ENCODE assay signal across 10 cellular contexts in the genomic region with DNA sequence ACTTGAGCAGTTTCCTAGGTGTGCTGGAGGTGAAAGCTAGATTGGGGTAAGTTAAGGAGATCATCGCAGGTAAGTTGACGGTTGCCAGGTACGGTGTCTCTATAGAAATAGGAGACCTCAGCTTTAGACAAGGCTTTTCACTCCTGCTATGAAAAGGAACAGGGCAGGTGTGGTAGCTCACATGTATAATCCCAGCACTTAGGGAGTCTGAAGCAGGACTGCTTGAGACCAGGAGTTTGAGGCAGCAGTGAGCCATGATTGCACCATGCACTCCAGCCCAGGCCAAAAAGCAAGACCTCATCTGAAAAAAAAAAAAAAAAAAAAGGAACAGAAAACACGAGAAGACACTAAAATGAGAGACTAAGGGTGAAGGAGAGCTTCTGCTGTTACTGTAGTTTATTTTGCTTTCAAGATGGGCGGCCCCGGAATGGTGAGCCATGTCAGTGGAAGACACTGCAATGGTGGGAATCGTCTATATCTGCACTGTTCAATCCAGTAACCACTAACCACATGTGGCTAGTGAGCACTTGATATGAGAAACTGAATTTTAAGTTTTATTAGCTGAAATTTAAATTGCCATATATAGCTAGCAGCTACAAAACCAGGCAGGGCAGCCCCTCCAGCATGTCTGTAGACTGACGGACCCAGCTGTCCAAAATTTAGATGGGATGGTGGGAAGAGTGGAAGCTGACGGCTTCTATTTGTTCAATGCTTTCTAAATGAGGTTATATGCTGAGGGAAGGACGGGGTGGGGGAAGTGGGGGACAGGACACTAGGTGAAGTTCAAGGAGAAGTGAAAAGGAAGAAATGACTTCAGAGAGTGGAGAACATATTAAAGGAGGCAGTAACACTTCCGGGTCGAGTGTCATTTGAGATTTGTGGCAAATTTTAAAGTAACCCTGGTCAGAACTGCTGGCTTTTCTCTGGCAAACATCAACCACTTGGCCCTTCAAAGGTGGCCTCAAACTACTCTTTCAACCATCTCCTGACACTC. TPM values are rescaled to one million over a fixed set of nuclear protein-coding genes. Genes with fewer than 3 reads are reported as not detected.
DNase-seq lines count a peak whose midpoint lies in the region; ATAC-seq, FAIRE-seq and TF ChIP-seq lines count a peak whose summit lies in the region.
"Had no signal": no experiment of that assay in that cellular context is flagged by ENCODE, and none has a peak within 500 bp of the region (broad histone marks: within the 10 kb centered on the region; RNA-seq: fewer than 3 reads in every experiment).

No MANE protein-coding gene starts in this region.

- 62% methylated on average over 11 of the region's 12 CpGs for WGBS in K562 (ENCODE audit: insufficient coverage, low coverage, missing lambda C conversion rate)

- H3K4me3 ChIP-seq in K562: no peak overlapping the region

- no peaks in the 10 kb centered on the region for H3K27me3 ChIP-seq in K562 (ENCODE audit: control insufficient read depth in 2 of 2, insufficient read depth in 2 of 2, low read length in 2 of 2)

- peak; percentile 47 for DNase-seq in GM10248 (ENCODE audit: extremely low spot score)
- no peak for DNase-seq in K562 (ENCODE audit: extremely low read depth in 1 of 4, low spot score in 3 of 4)
- DNase-seq in NCI-H510A (lab: John Stamatoyannopoulos, UW): no peak
- DNase-seq in anterior cingulate cortex (lab: John Stamatoyannopoulos, UW): no peak
- no peak for DNase-seq in hypothalamus (lab: John Stamatoyannopoulos, UW)
- DNase-seq: activated naive CD4-positive, alpha-beta T cell treated with anti-CD3 and anti-CD28 coated beads, Interleukin-2, amount 50 U/mL, for 16 hours; NCI-H1105 had no signal

- intact Hi-C loops in K562 (cut with micrococcal nuclease): no loop called here

- TF ChIP-seq CTCF in GM10248 (IDR thresholded peaks at IDR 0.05; ENCODE audit: control extremely low read depth, extremely low read depth, low read depth, missing control alignments): no peak
- TF ChIP-seq CTCF in K562 (IDR thresholded peaks at IDR 0.05 in 2 of 3, conservative IDR thresholded peaks at IDR 0.05 in 1 of 3; ENCODE audit: insufficient read depth in 2 of 3, low read depth in 1 of 3, low read length in 3 of 3): no peak

- FAIRE-seq in K562 (lab: Jason Lieb, UNC): no peak

- H2AFZ ChIP-seq in K562 (ENCODE audit: low read depth, low read length): no peak overlapping the region

- peaks cover 32% of the 10 kb centered on the region for H3K36me3 ChIP-seq in K562 (ENCODE audit: control insufficient read depth, insufficient read depth, low read length)

- in situ Hi-C loops in K562 (cut with MboI): no loop called here

- peak overlapping the region; percentile 41; the same call in 2 of the 3 replicates for H3K27ac ChIP-seq in K562 (ENCODE audit: extremely low read depth, low read depth, low read length)

- no peak overlapping the region; the same call in 1 of the 2 replicates for H3K4me2 ChIP-seq in K562 (ENCODE audit: insufficient read depth, low read length)

- TF ChIP-seq RAD21 in K562 (CRISPR knock-in tag; conservative IDR thresholded peaks at IDR 0.05 in 1 of 2, IDR thresholded peaks at IDR 0.05 in 1 of 2): no peak

- peak; percentile 57 for ATAC-seq in GM19351 (IDR thresholded peaks at IDR 0.05; ENCODE audit: unreplicated experiment)
- ATAC-seq in HG03159 (IDR thresholded peaks at IDR 0.05; ENCODE audit: unreplicated experiment): peak; percentile 58
- 0 out of 3 replicates have a peak, but pooled peaks have one; percentile 9 for ATAC-seq in K562
- no peak for ATAC-seq in HG03457 (IDR thresholded peaks at IDR 0.05; ENCODE audit: unreplicated experiment)

- peaks cover 100% of the 10 kb centered on the region for H3K79me2 ChIP-seq in K562 (ENCODE audit: control insufficient read depth, insufficient read depth, low read length)

- CTCF ChIA-PET in GM10248 (lab: Yijun Ruan, JAX): interaction anchor here (0.9 to 2.0 kb wide), 6 partner anchors 9 to 131 kb away, joined by 3 to 6 read pairs (median 4); a partner anchor contains a TSS
- CTCF ChIA-PET in K562 (lab: Yijun Ruan, JAX; ENCODE audit: low intra/inter-chr PET ratio): no interaction called here

- H3K9ac ChIP-seq in K562 (ENCODE audit: insufficient read depth in 1 of 2, low read depth in 2 of 2, low read length in 2 of 2): 0 out of 4 replicates have a peak overlapping the region, but pooled peaks of 1 of the 2 experiments have one; percentile 39

- no peaks in the 10 kb centered on the region for H3K9me3 ChIP-seq in K562 (replicated peaks; ENCODE audit: control insufficient read depth, insufficient read depth, low read depth, low read length)

- H3K4me1 ChIP-seq in K562 (replicated peaks in 1 of 2; ENCODE audit: control insufficient read depth in 2 of 2, insufficient read depth in 2 of 2, low read length in 2 of 2): peaks cover 19 to 59% of the 10 kb centered on the region in 2 experiments

- no TSS peak for BruUV-seq in K562 (replicated peaks; lab: Mats Ljungman, UMichigan)

- POLR2A ChIA-PET in GM10248 (lab: Yijun Ruan, JAX): interaction anchor here (0.6 to 1.9 kb wide), 3 partner anchors 13 to 28 kb away, joined by 3 to 7 read pairs (median 4); no protein-coding TSS in a partner anchor
- POLR2A ChIA-PET in K562 (lab: Yijun Ruan, JAX): interaction anchor here (0.7 to 4.3 kb wide), 9 partner anchors 8 to 357 kb away, joined by 3 to 18 read pairs (median 3); no protein-coding TSS in a partner anchor

- TF ChIP-seq POLR2A in K562 (conservative IDR thresholded peaks at IDR 0.05): no peak

- H3K9me1 ChIP-seq in K562 (ENCODE audit: control insufficient read depth, insufficient read depth, low read length): no peaks in the 10 kb centered on the region

- TF ChIP-seq EP300 in K562 (IDR thresholded peaks at IDR 0.05; ENCODE audit: low read length): no peak

- H4K20me1 ChIP-seq in K562 (replicated peaks; ENCODE audit: control insufficient read depth, insufficient read depth, low read length): no peaks in the 10 kb centered on the region; the same call in 1 of the 2 replicates

TF ChIP-seq in K562, 482 proteins besides CTCF, POLR2A, EP300 and RAD21:
- peak; percentile 73 for TF ChIP-seq GABPB1 (CRISPR knock-in tag; IDR thresholded peaks at IDR 0.05)
- TF ChIP-seq RBM15 (IDR thresholded peaks at IDR 0.05; ENCODE audit: insufficient read depth, low read length): no peak
- TF ChIP-seq NR2C2 (CRISPR knock-in tag; IDR thresholded peaks at IDR 0.05): peak; percentile 66; the same call in 1 of the 2 replicates
- TF ChIP-seq NR2C2 (tag; IDR thresholded peaks at IDR 0.05): peak; percentile 82
- TF ChIP-seq CEBPG (CRISPR knock-in tag; IDR thresholded peaks at IDR 0.05): peak; percentile 41; the same call in 1 of the 2 replicates
- no peak for TF ChIP-seq CEBPG (tag; conservative IDR thresholded peaks at IDR 0.05 in 1 of 2, IDR thresholded peaks at IDR 0.05 in 1 of 2)
- TF ChIP-seq NR2C1 (IDR thresholded peaks at IDR 0.05): peak; percentile 93
- peak; percentile 90 for TF ChIP-seq NR2C1 (tag; IDR thresholded peaks at IDR 0.05)
- TF ChIP-seq, protein P1, sequence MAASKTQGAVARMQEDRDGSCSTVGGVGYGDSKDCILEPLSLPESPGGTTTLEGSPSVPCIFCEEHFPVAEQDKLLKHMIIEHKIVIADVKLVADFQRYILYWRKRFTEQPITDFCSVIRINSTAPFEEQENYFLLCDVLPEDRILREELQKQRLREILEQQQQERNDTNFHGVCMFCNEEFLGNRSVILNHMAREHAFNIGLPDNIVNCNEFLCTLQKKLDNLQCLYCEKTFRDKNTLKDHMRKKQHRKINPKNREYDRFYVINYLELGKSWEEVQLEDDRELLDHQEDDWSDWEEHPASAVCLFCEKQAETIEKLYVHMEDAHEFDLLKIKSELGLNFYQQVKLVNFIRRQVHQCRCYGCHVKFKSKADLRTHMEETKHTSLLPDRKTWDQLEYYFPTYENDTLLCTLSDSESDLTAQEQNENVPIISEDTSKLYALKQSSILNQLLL (CRISPR knock-in tag; IDR thresholded peaks at IDR 0.05; ENCODE audit: borderline replicate concordance): no peak
- TF ChIP-seq, protein P2, sequence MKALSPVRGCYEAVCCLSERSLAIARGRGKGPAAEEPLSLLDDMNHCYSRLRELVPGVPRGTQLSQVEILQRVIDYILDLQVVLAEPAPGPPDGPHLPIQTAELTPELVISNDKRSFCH (CRISPR knock-in tag; IDR thresholded peaks at IDR 0.05): no peak
- TF ChIP-seq, protein P2 (tag; IDR thresholded peaks at IDR 0.05): no peak
- peak; percentile 40 for TF ChIP-seq GABPA (tag; conservative IDR thresholded peaks at IDR 0.05; ENCODE audit: low read depth)

RNA-seq across cellular contexts. Expression of a gene that starts 9.7 kb away (rescaled TPM):
- 31.6 and 61.2 TPM in 2 replicates for total RNA-seq in K562 (2011; cell fraction: chromatin; rRNA removed; ENCODE audit: low replicate concordance)
- 22.7 and 26.6 TPM in 2 replicates for total RNA-seq in K562 (2011; cell fraction: nucleolus; rRNA removed)
- 30.2 and 39.5 TPM in 2 replicates for total RNA-seq in K562 (2011; cell fraction: nucleoplasm; rRNA removed)
- total RNA-seq in K562 (2014; rRNA removed) (61.5 and 75.1 TPM in 2 replicates), K562 (2014; rRNA removed; fragmentation: Illumina TruSeq; extraction: Trizol) (73.5 and 95.8 TPM in 2 replicates), K562 (2015; rRNA removed; fragmentation: Illumina TruSeq; extraction: Trizol) (110 and 117 TPM in 2 replicates), K562 (2021) (56.4 and 71.9 TPM in 2 replicates)
- polyA plus RNA-seq in K562 (2011; rRNA removed) (29.8 and 35.6 TPM in 2 replicates), K562 (2014; fragmentation: Illumina TruSeq; extraction: Trizol) (65.2 and 69.1 TPM in 2 replicates), K562 (2014; fragmentation: Nextera tagmentation; extraction: Ambion mirVana) (10 to 100 TPM; 64.8 to 87.2 TPM), K562 (2014; rRNA removed) (47.1 and 49.5 TPM in 2 replicates)
- polyA plus RNA-seq in K562 (2011; cell fraction: cytosol; rRNA removed): 14.8 and 25.0 TPM in 2 replicates
- polyA plus RNA-seq in K562 (2011; cell fraction: nucleus; rRNA removed): 17.2 and 23.1 TPM in 2 replicates
- 39.4 and 42.5 TPM in 2 replicates for polyA plus RNA-seq in K562 (2012)
- polyA minus RNA-seq in K562 (2011; rRNA and poly(A)+ RNA removed): 62.2 and 65.1 TPM in 2 replicates
- polyA minus RNA-seq in K562 (2011; cell fraction: cytosol; rRNA and poly(A)+ RNA removed): 37.1 and 39.1 TPM in 2 replicates
- 21.7 and 45.1 TPM in 2 replicates for polyA minus RNA-seq in K562 (2011; cell fraction: nucleus; rRNA and poly(A)+ RNA removed)
